In the genomic region with DNA sequence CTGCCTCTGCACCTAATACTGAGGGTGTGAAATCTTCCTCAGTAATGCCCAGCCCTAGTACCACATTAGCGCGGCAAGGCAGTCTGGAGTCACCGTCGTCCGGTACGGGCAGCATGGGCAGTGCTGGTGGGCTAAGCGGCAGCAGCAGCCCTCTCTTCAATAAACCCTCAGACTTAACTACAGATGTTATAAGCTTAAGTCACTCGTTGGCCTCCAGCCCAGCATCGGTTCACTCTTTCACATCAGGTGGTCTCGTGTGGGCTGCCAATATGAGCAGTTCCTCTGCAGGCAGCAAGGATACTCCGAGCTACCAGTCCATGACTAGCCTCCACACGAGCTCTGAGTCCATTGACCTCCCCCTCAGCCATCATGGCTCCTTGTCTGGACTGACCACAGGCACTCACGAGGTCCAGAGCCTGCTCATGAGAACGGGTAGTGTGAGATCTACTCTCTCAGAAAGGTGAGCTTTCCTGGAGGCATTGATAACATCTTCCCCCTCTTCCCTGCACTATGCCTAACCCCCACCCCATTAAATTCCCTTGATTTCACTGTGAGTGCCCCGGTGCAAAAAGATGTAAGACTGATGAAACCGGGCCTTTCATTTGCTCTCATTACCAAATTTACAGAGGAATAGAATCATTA, we compare ENCODE assay signal across 22 cellular contexts.
DNase-seq lines count a peak whose midpoint lies in the region; ATAC-seq and TF ChIP-seq lines count a peak whose summit lies in the region.
"Had no signal": no experiment of that assay in that cellular context is flagged by ENCODE, and none has a peak within 500 bp of the region (broad histone marks: within the 10 kb centered on the region; RNA-seq: fewer than 3 reads in every experiment).

No MANE protein-coding gene starts in this region.

- ATAC-seq in aorta (ENCODE audit: low FRiP score) (peak; percentile 46), GM18519 (IDR thresholded peaks at IDR 0.05; ENCODE audit: low FRiP score, unreplicated experiment) (no peak)
- ATAC-seq: natural killer cell treated with Interleukin-12 subunit alpha and Interleukin-12 subunit beta and Interleukin-15 and Interleukin-18, amount 100 ng/mL, for 72 hours had no signal

- H3K79me2 ChIP-seq in hepatocyte: no peaks in the 10 kb centered on the region

- H3K4me1 ChIP-seq in hepatocyte (ENCODE audit: insufficient read depth) (no peaks in the 10 kb centered on the region), aorta (ENCODE audit: control insufficient read depth in 1 of 2, insufficient read depth in 2 of 2, low read length in 2 of 2) (no peaks in the 10 kb centered on the region)
- H3K4me1 ChIP-seq: BLaER1, colonic mucosa had no signal

- H4K20me1 ChIP-seq in hepatocyte (ENCODE audit: insufficient read depth, poor library complexity, severe bottlenecking): no peaks in the 10 kb centered on the region
- H4K20me1 ChIP-seq: BLaER1 had no signal

- H3K9me2 ChIP-seq in hepatocyte (replicated peaks; ENCODE audit: insufficient read depth): no peaks in the 10 kb centered on the region

- TF ChIP-seq CTCF in VCaP (conservative IDR thresholded peaks at IDR 0.05): no peak
- TF ChIP-seq CTCF in hepatocyte (IDR thresholded peaks at IDR 0.05; ENCODE audit: poor library complexity): no peak

- H3K27me3 ChIP-seq in hepatocyte (no peaks in the 10 kb centered on the region), aorta (ENCODE audit: control insufficient read depth in 1 of 2, insufficient read depth in 2 of 2, low read length in 1 of 2) (no peaks in the 10 kb centered on the region)
- H3K27me3 ChIP-seq: BLaER1, colonic mucosa had no signal

- H3K4me3 ChIP-seq in hepatocyte: no peak overlapping the region
- no peak overlapping the region for H3K4me3 ChIP-seq in aorta (ENCODE audit: low read length in 2 of 2)
- H3K4me3 ChIP-seq: BLaER1, colonic mucosa, HAP-1, prostate gland had no signal

- DNase-seq in NCI-H82 (lab: John Stamatoyannopoulos, UW) (peak; percentile 4), NCI-H82 treated with DMSO at 0.1 percent for 48 hours (lab: John Stamatoyannopoulos, UW; ENCODE audit: unreplicated experiment) (no peak), hepatocyte (ENCODE audit: low spot score) (peak; percentile 6), aorta (no peak), cardiac septum (ENCODE audit: low spot score) (no peak), D341Med (ENCODE audit: low spot score) (no peak)
- DNase-seq: activated CD4-positive, alpha-beta T cell treated with anti-CD3 and anti-CD28 coated beads, Interleukin-2, amount 50 U/mL, for 4 hours; activated naive CD4-positive, alpha-beta T cell treated with Interleukin-2 at 50 U/mL for 16 hours; activated T-cell treated with anti-CD3 and anti-CD28 coated beads for 4 hours; anterior cingulate cortex; colonic mucosa; GDM1; NCI-H1436 treated with DMSO at 0.1 percent for 48 hours; NCI-H226; SHP77; stimulated activated CD4-positive, alpha-beta T cell treated with anti-CD3 and anti-CD28 coated beads, Interleukin-4, amount 100 ng/mL, for 1 hour had no signal

- H3K4me2 ChIP-seq in hepatocyte: no peak overlapping the region
- H3K4me2 ChIP-seq: BLaER1 had no signal

- intact Hi-C loops in aorta (cut with DNase I) (no loop called here), cardiac septum (cut with DNase I) (loop anchor here (10.0 kb wide), 1 partner anchor 117 kb away; no protein-coding TSS in a partner anchor)

- peak overlapping the region; percentile 77 for H3K27ac ChIP-seq in VCaP
- H3K27ac ChIP-seq in hepatocyte: no peak overlapping the region
- H3K27ac ChIP-seq in aorta (ENCODE audit: low read depth in 1 of 2, low read length in 2 of 2): no peak overlapping the region
- H3K27ac ChIP-seq: BLaER1, colonic mucosa, prostate gland had no signal

- 83% methylated on average over 16 of the region's 16 CpGs for WGBS in hepatocyte (ENCODE audit: low lambda C conversion rate, missing lambda C conversion rate)
- 84 to 89% methylated on average over 16 of the region's 16 CpGs for WGBS in aorta, 2 donors

- no peak overlapping the region for H2AFZ ChIP-seq in hepatocyte

- H3K9me3 ChIP-seq in hepatocyte (ENCODE audit: low read depth) (no peaks in the 10 kb centered on the region), aorta (ENCODE audit: control insufficient read depth, low read length) (peaks cover 3% of the 10 kb centered on the region)
- H3K9me3 ChIP-seq: BLaER1, colonic mucosa, HAP-1, prostate gland had no signal

- H3K36me3 ChIP-seq in hepatocyte (replicated peaks; ENCODE audit: insufficient read depth, low read depth): no peaks in the 10 kb centered on the region
- no peaks in the 10 kb centered on the region for H3K36me3 ChIP-seq in aorta (ENCODE audit: control insufficient read depth in 1 of 2, insufficient read depth in 2 of 2, low read length in 1 of 2)
- H3K36me3 ChIP-seq: BLaER1, colonic mucosa, HAP-1, prostate gland had no signal

Comparison
In these comparisons a context has a peak if more than half of its experiments do, and no peak if none do; other contexts are left out.
1. DNase-seq: peak in NCI-H82 (single experiment) and hepatocyte (single experiment); none in NCI-H82 treated with DMSO at 0.1 percent for 48 hours (single experiment), aorta (0 of 2), cardiac septum (single experiment) and D341Med (single experiment).